ENCODE assay signal across 15 cellular contexts in genomic region chr13:84136582-84136981, GRCh38.
A peak's percentile ranks its signal among the peaks of the same experiment; 100 is the strongest.
DNase-seq lines count a peak whose midpoint lies in the region; ATAC-seq and TF ChIP-seq lines count a peak whose summit lies in the region.
"Had no signal": no experiment of that assay in that cellular context is flagged by ENCODE, and none has a peak within 500 bp of the region (broad histone marks: within the 10 kb centered on the region; RNA-seq: fewer than 3 reads in every experiment).

No MANE protein-coding gene starts in this region.

- no peak overlapping the region for H4K5ac ChIP-seq in H9 (ENCODE audit: insufficient read length, low read depth, low read length)

- no peaks in the 10 kb centered on the region for H4K20me1 ChIP-seq in H9 (ENCODE audit: control insufficient read depth, insufficient read depth, insufficient read length)

- H3K14ac ChIP-seq in H9 (ENCODE audit: insufficient read depth, low read length), result no peak overlapping the region

- no peaks in the 10 kb centered on the region; the same call in 1 of the 2 replicates for H3K4me1 ChIP-seq in H9 (ENCODE audit: insufficient read depth, low read length)
- H3K4me1 ChIP-seq: esophagus muscularis mucosa, parathyroid adenoma, vagina had no signal

- intact Hi-C loops in activated T-helper 1 cell treated with anti-CD3 and anti-CD28 coated beads, Interleukin-12 subunit alpha, Interleukin-12 subunit beta, Interleukin-2, Interleukin-4 antibody, amounts not matched to agents 30 ng/mL and 10 ng/mL and 1 ng/mL, durations not matched to agents 14 hours and 24 hours and 36 hours (cut with micrococcal nuclease), result loop anchor here (5.0 kb wide), 1 partner anchor 259 kb away; no protein-coding TSS in a partner anchor

- no peak overlapping the region for H4K91ac ChIP-seq in H9 (ENCODE audit: insufficient read length, low read depth, low read length)

- H3K23me2 ChIP-seq in H9 (ENCODE audit: insufficient read length, low read depth, low read length, poor library complexity, severe bottlenecking), result no peaks in the 10 kb centered on the region

- H3K18ac ChIP-seq in H9 (ENCODE audit: insufficient read length, low read depth, low read length), result no peak overlapping the region

- no peak overlapping the region for H3K4ac ChIP-seq in H9 (ENCODE audit: low read depth, low read length)

- H3K4me2 ChIP-seq in H9 (ENCODE audit: insufficient read depth, insufficient read length, low read length), result no peak overlapping the region

- no peak overlapping the region for H2BK12ac ChIP-seq in H9 (ENCODE audit: insufficient read length, low read depth, low read length)

- no peak overlapping the region for H2BK15ac ChIP-seq in H9 (ENCODE audit: low read depth, low read length)

- no peak overlapping the region for H2AK5ac ChIP-seq in H9 (ENCODE audit: insufficient read length, low read length)

- no peak overlapping the region for H2BK120ac ChIP-seq in H9 (ENCODE audit: low read depth, low read length, poor library complexity, severe bottlenecking)

- no peak overlapping the region for H3K56ac ChIP-seq in H9 (ENCODE audit: insufficient read length, low read depth, low read length)

- DNase-seq in activated naive CD4-positive, alpha-beta T cell treated with anti-CD3 and anti-CD28 coated beads, Interleukin-2, amount 50 U/mL, for 72 hours (ENCODE audit: low spot score in 2 of 2), result no peak
- DNase-seq in activated naive CD4-positive, alpha-beta T cell treated with Interleukin-2 at 50 U/mL for 16 hours, result no peak
- no peak for DNase-seq in activated T-helper 1 cell treated with anti-CD3 and anti-CD28 coated beads, Interleukin-12 subunit alpha, Interleukin-12 subunit beta, Interleukin-2, Interleukin-4 antibody, amounts not matched to agents 30 ng/mL and 10 ng/mL and 1 ng/mL, durations not matched to agents 14 hours and 24 hours and 36 hours (ENCODE audit: low spot score)
- DNase-seq in germinal center (ENCODE audit: low spot score), result no peak
- DNase-seq in H9, result no peak
- no peak for DNase-seq in NCI-H2196 (lab: John Stamatoyannopoulos, UW; ENCODE audit: unreplicated experiment)
- DNase-seq: IMR-90, NCI-H2029 treated with DMSO at 0.1 percent for 48 hours had no signal

- H3K27me3 Mint-ChIP-seq in activated T-helper 1 cell treated with anti-CD3 and anti-CD28 coated beads, Interleukin-12 subunit alpha, Interleukin-12 subunit beta, Interleukin-2, Interleukin-4 antibody, amounts not matched to agents 30 ng/mL and 10 ng/mL and 1 ng/mL, durations not matched to agents 14 hours and 24 hours and 36 hours (ENCODE audit: insufficient read depth), result no peaks in the 10 kb centered on the region
- no peaks in the 10 kb centered on the region for H3K27me3 Mint-ChIP-seq in H9 (ENCODE audit: low read depth)
- H3K27me3 Mint-ChIP-seq: activated naive CD4-positive, alpha-beta T cell treated with anti-CD3 and anti-CD28 coated beads, Interleukin-2, amount 50 U/mL, for 24 hours; memory B cell had no signal

- H2BK20ac ChIP-seq in H9 (ENCODE audit: low read depth, low read length, poor library complexity, severe bottlenecking), result no peak overlapping the region

- no peaks in the 10 kb centered on the region for H3K79me1 ChIP-seq in H9 (ENCODE audit: insufficient read depth, low read depth, low read length, poor library complexity, severe bottlenecking)

- no peak overlapping the region for H2AFZ ChIP-seq in H9 (ENCODE audit: low read length)
- H2AFZ ChIP-seq: parathyroid adenoma had no signal

- H4K8ac ChIP-seq in H9 (replicated peaks; ENCODE audit: insufficient read length, low read depth, low read length), result no peak overlapping the region

- no peak overlapping the region for H2BK5ac ChIP-seq in H9 (ENCODE audit: insufficient read length, low read length)

- TF ChIP-seq CTCF in H9 (conservative IDR thresholded peaks at IDR 0.05), result no peak

- no peak overlapping the region for H3K23ac ChIP-seq in H9 (ENCODE audit: insufficient read length, low read depth, low read length)

- WGBS in H9 (ENCODE audit: extremely low coverage, insufficient read length, low lambda C conversion rate), result no CpG with 5 or more reads among the region's 1 CpG

- no peak overlapping the region for H3K27ac ChIP-seq in H9 (ENCODE audit: insufficient read length, low read depth, low read length)
- H3K27ac ChIP-seq: esophagus muscularis mucosa, parathyroid adenoma, vagina had no signal

- peaks cover 19% of the 10 kb centered on the region for H3K4me1 Mint-ChIP-seq in activated T-helper 1 cell treated with anti-CD3 and anti-CD28 coated beads, Interleukin-12 subunit alpha, Interleukin-12 subunit beta, Interleukin-2, Interleukin-4 antibody, amounts not matched to agents 30 ng/mL and 10 ng/mL and 1 ng/mL, durations not matched to agents 14 hours and 24 hours and 36 hours (ENCODE audit: low read depth)
- peaks cover 7 to 11% of the 10 kb centered on the region in 2 experiments for H3K4me1 Mint-ChIP-seq in H9

- peak overlapping the region in 1 of 2 donors; percentile 70 for H3K27ac Mint-ChIP-seq in activated naive CD4-positive, alpha-beta T cell treated with anti-CD3 and anti-CD28 coated beads, Interleukin-2, amount 50 U/mL, for 72 hours
- peak overlapping the region; percentile 37 for H3K27ac Mint-ChIP-seq in activated T-helper 1 cell treated with anti-CD3 and anti-CD28 coated beads, Interleukin-12 subunit alpha, Interleukin-12 subunit beta, Interleukin-2, Interleukin-4 antibody, amounts not matched to agents 30 ng/mL and 10 ng/mL and 1 ng/mL, durations not matched to agents 14 hours and 24 hours and 36 hours
- no peak overlapping the region for H3K27ac Mint-ChIP-seq in H9

- no peaks in the 10 kb centered on the region for H3K79me2 ChIP-seq in H9 (ENCODE audit: insufficient read depth, low read length)
- H3K79me2 ChIP-seq: parathyroid adenoma had no signal

- H3K9me3 Mint-ChIP-seq in activated naive CD4-positive, alpha-beta T cell treated with anti-CD3 and anti-CD28 coated beads, Interleukin-2, amount 50 U/mL, for 72 hours, result no peaks in the 10 kb centered on the region
- H3K9me3 Mint-ChIP-seq in activated T-helper 1 cell treated with anti-CD3 and anti-CD28 coated beads, Interleukin-12 subunit alpha, Interleukin-12 subunit beta, Interleukin-2, Interleukin-4 antibody, amounts not matched to agents 30 ng/mL and 10 ng/mL and 1 ng/mL, durations not matched to agents 14 hours and 24 hours and 36 hours, result no peaks in the 10 kb centered on the region
- H3K9me3 Mint-ChIP-seq in H9, result peaks cover 0 to 3% of the 10 kb centered on the region in 2 experiments; a peak in 1 of 5 replicates
- H3K9me3 Mint-ChIP-seq: activated naive CD4-positive, alpha-beta T cell treated with anti-CD3 and anti-CD28 coated beads, Interleukin-2, amount 50 U/mL, for 24 hours; memory B cell had no signal

- no peaks in the 10 kb centered on the region for H3K9me3 ChIP-seq in H9 (ENCODE audit: control insufficient read depth, low read depth, low read length)
- H3K9me3 ChIP-seq: esophagus muscularis mucosa, vagina had no signal

- ATAC-seq in activated naive CD4-positive, alpha-beta T cell treated with anti-CD3 and anti-CD28 coated beads, Interleukin-2, amount 50 U/mL, for 72 hours, result peak; percentile 56 to 72
- peak; percentile 20 for ATAC-seq in HG02885 (IDR thresholded peaks at IDR 0.05; ENCODE audit: poor library complexity, unreplicated experiment)
- ATAC-seq in HG02623 (IDR thresholded peaks at IDR 0.05; ENCODE audit: unreplicated experiment), result no peak

- H3K36me3 Mint-ChIP-seq in activated naive CD4-positive, alpha-beta T cell treated with anti-CD3 and anti-CD28 coated beads, Interleukin-2, amount 50 U/mL, for 72 hours, result no peaks in the 10 kb centered on the region
- no peaks in the 10 kb centered on the region for H3K36me3 Mint-ChIP-seq in activated T-helper 1 cell treated with anti-CD3 and anti-CD28 coated beads, Interleukin-12 subunit alpha, Interleukin-12 subunit beta, Interleukin-2, Interleukin-4 antibody, amounts not matched to agents 30 ng/mL and 10 ng/mL and 1 ng/mL, durations not matched to agents 14 hours and 24 hours and 36 hours (ENCODE audit: low read depth)
- H3K36me3 Mint-ChIP-seq in H9 (ENCODE audit: insufficient read depth in 1 of 3, low read depth in 3 of 3), result no peaks in the 10 kb centered on the region
- H3K36me3 Mint-ChIP-seq: activated naive CD4-positive, alpha-beta T cell treated with anti-CD3 and anti-CD28 coated beads, Interleukin-2, amount 50 U/mL, for 24 hours; memory B cell had no signal

- H3K27me3 ChIP-seq in H9 (ENCODE audit: insufficient read depth, low read length), result no peaks in the 10 kb centered on the region
- H3K27me3 ChIP-seq: esophagus muscularis mucosa, vagina had no signal

- no peak overlapping the region for H3T11ph ChIP-seq in H9 (ENCODE audit: low read length)

- peak overlapping the region; percentile 60 for H3K4me3 Mint-ChIP-seq in activated T-helper 1 cell treated with anti-CD3 and anti-CD28 coated beads, Interleukin-12 subunit alpha, Interleukin-12 subunit beta, Interleukin-2, Interleukin-4 antibody, amounts not matched to agents 30 ng/mL and 10 ng/mL and 1 ng/mL, durations not matched to agents 14 hours and 24 hours and 36 hours
- H3K4me3 Mint-ChIP-seq in H9, result no peak overlapping the region

- H3K9ac ChIP-seq in H9 (ENCODE audit: extremely low read depth, insufficient read length, low read length), result no peak overlapping the region
- H3K9ac ChIP-seq: parathyroid adenoma had no signal
